In the genomic region with DNA sequence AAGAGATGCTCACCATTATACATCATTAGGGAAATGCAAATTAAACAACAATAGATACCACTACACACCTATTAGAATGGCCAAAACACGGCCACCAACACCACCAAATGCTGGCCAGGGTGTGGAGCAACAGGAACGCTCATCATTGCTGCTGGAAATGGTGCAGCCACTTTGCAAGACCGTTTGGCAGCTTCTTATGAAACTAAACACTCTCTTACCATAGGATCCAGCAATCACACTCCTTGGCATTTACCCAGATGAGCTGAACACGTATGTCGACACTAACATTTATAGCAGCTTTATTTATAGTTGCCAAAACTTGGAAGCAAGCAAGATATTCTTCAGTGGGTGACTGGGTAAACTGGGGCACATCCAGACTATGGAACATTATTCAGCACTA, we compare ENCODE assay signal across 20 cellular contexts.
"Had no signal": no experiment of that assay in that cellular context is flagged by ENCODE, and none has a peak within 500 bp of the region (broad histone marks: within the 10 kb centered on the region; RNA-seq: fewer than 3 reads in every experiment).

No MANE protein-coding gene starts in this region.

- ATAC-seq: activated CD4-positive, CD25-positive, alpha-beta regulatory T cell treated with anti-CD3 and anti-CD28 coated beads, Interleukin-2, amount 50 U/mL, for 24 hours; activated CD8-positive, alpha-beta T cell treated with anti-CD3 and anti-CD28 coated beads, Interleukin-2, amount 10 ng/mL, durations not matched to agents 7 days and 5 days; activated naive CD4-positive, alpha-beta T cell treated with anti-CD3 and anti-CD28 coated beads, Interleukin-2, amount 50 U/mL, for 72 hours; gastroesophageal sphincter; heart left ventricle; left cardiac atrium; pancreas; right cardiac atrium; stimulated activated memory B cell treated with anti-CD40 and anti-IgM and Interleukin-4, amounts not matched to agents 10 μg/mL and 1 μg/mL and 100 μg/mL, for 72 hours had no signal

- DNase-seq: activated CD4-positive, alpha-beta T cell treated with anti-CD3 and anti-CD28 coated beads, Interleukin-2, amount 10 ng/mL, durations not matched to agents 7 days and 5 days; activated CD8-positive, alpha-beta T cell treated with anti-CD3 and anti-CD28 coated beads, Interleukin-2, amount 10 ng/mL, durations not matched to agents 7 days and 5 days; brain microvascular endothelial cell; esophagus squamous epithelium; heart left ventricle; islet precursor cell; left cardiac atrium; pancreas; right cardiac atrium; small intestine; stomach; transverse colon; uterus had no signal

- H3K4me3 ChIP-seq: ascending aorta, coronary artery, esophagus squamous epithelium, gastroesophageal sphincter, heart left ventricle, pancreas, stomach, suprapubic skin, transverse colon, uterus had no signal
